16 cellular contexts compared by ENCODE assay signal in the genomic region with DNA sequence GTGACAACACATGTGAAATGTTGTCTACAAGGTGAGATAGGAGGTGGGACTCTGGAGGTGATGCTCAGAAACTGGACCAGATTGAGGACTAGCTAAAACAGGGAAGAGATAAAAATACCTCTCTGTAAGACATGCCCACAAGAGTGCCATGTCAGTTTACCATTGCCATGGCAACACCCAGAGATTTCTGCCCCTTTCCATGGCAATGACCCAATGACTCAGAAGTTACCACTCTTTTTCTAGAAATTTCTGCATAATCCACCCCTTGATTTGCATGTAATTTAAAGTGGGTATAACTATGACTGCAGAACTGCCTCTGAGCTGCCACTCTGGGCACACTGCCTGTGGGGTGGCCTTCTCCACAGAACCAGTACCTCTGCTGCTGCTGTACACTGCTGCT. TPM values are rescaled to one million over a fixed set of nuclear protein-coding genes. Genes with fewer than 3 reads are reported as not detected.
DNase-seq lines count a peak whose midpoint lies in the region; ATAC-seq, FAIRE-seq and TF ChIP-seq lines count a peak whose summit lies in the region.
"Had no signal": no experiment of that assay in that cellular context is flagged by ENCODE, and none has a peak within 500 bp of the region (broad histone marks: within the 10 kb centered on the region; RNA-seq: fewer than 3 reads in every experiment).

No MANE protein-coding gene starts in this region.

- no peak for ATAC-seq in CD8-positive, alpha-beta T cell
- peak; percentile 18 for ATAC-seq in activated B cell treated with CpG ODN at 0.5 μM for 24 hours (ENCODE audit: low read depth)
- ATAC-seq: heart left ventricle, sciatic nerve had no signal

- no peak overlapping the region for H3K4me3 ChIP-seq in CD8-positive, alpha-beta T cell (ENCODE audit: low read depth, low read length)
- H3K4me3 ChIP-seq in mesenchymal stem cell (ENCODE audit: insufficient read depth in 1 of 2, low read depth in 1 of 2, low read length in 2 of 2), result no peak overlapping the region
- H3K4me3 ChIP-seq in adrenal gland, result no peak overlapping the region
- H3K4me3 ChIP-seq: cardiac muscle cell, heart left ventricle, thoracic aorta had no signal

- no peaks in the 10 kb centered on the region for H3K27me3 Mint-ChIP-seq in CD8-positive, alpha-beta T cell (ENCODE audit: low read depth)
- H3K27me3 Mint-ChIP-seq in activated B cell treated with CpG ODN at 0.5 μM for 24 hours, result no peaks in the 10 kb centered on the region

- no peak overlapping the region for H2BK5ac ChIP-seq in mesenchymal stem cell (ENCODE audit: low read depth, low read length, poor library complexity, severe bottlenecking)

- intact Hi-C loops in CD8-positive, alpha-beta T cell (cut with DNase I, micrococcal nuclease), result loop anchor here in 1 of 2 experiments (2.0 kb wide), 1 partner anchor 14 kb away; no protein-coding TSS in a partner anchor
- intact Hi-C loops in activated B cell treated with CpG ODN at 0.5 μM for 24 hours (cut with micrococcal nuclease) (loop anchor here (2.0 to 10.0 kb wide), 3 partner anchors 568 to 1382 kb away; partner anchors contain the start of genes KLF9 and ZFAND5), adrenal gland (cut with DNase I) (no loop called here)

- H3K14ac ChIP-seq in mesenchymal stem cell (ENCODE audit: low read length in 2 of 2), result no peak overlapping the region

- H3K4me3 Mint-ChIP-seq in CD8-positive, alpha-beta T cell, result peak overlapping the region; percentile 11
- H3K4me3 Mint-ChIP-seq in activated B cell treated with CpG ODN at 0.5 μM for 24 hours, result peak overlapping the region; percentile 42
- H3K4me3 Mint-ChIP-seq: neural crest cell had no signal

- POLR2A ChIA-PET in CD8-positive, alpha-beta T cell (lab: Charles Lee), result interaction anchor here (1.0 to 4.3 kb wide), 4 partner anchors 11 to 106 kb away, joined by 3 to 58 read pairs (median 19); partner anchors contain the start of gene CEMIP2
- POLR2A ChIA-PET in activated B cell treated with CpG ODN at 0.5 μM for 24 hours (lab: Charles Lee), result interaction anchor here (0.6 to 8.1 kb wide), 5 partner anchors 11 to 569 kb away, joined by 3 to 72 read pairs (median 11); partner anchors contain the start of genes ABHD17B, C9orf85, CEMIP2 and ZFAND5

- peak overlapping the region; percentile 0 for H3K27ac ChIP-seq in CD8-positive, alpha-beta T cell (ENCODE audit: low read depth, low read length)
- peak overlapping the region; percentile 37 for H3K27ac ChIP-seq in mesenchymal stem cell (ENCODE audit: low read length, poor library complexity, severe bottlenecking)
- no peak overlapping the region for H3K27ac ChIP-seq in adrenal gland
- H3K27ac ChIP-seq: cardiac muscle cell, thoracic aorta had no signal

- H3K27me3 ChIP-seq in CD8-positive, alpha-beta T cell (ENCODE audit: insufficient read depth, low read length), result no peaks in the 10 kb centered on the region
- H3K27me3 ChIP-seq in mesenchymal stem cell (ENCODE audit: control insufficient read depth in 1 of 2, insufficient read depth in 1 of 2, low read length in 2 of 2) (no peaks in the 10 kb centered on the region), adrenal gland (no peaks in the 10 kb centered on the region)
- H3K27me3 ChIP-seq: cardiac muscle cell, heart left ventricle had no signal

- no peak overlapping the region for H3K4ac ChIP-seq in mesenchymal stem cell (ENCODE audit: low read depth in 1 of 2, low read length in 2 of 2)

- H3K36me3 ChIP-seq in CD8-positive, alpha-beta T cell (ENCODE audit: insufficient read depth, low read length), result no peaks in the 10 kb centered on the region
- H3K36me3 ChIP-seq in mesenchymal stem cell (ENCODE audit: control insufficient read depth in 1 of 2, insufficient read depth in 2 of 2, low read depth in 1 of 2, low read length in 2 of 2) (no peaks in the 10 kb centered on the region), adrenal gland (replicated peaks in 1 of 2) (no peaks in the 10 kb centered on the region)
- H3K36me3 ChIP-seq: cardiac muscle cell, heart left ventricle, thoracic aorta had no signal

- FAIRE-seq in GM18507 (lab: Jason Lieb, UNC), result peak; percentile 77

- no peak overlapping the region for H3K4me2 ChIP-seq in mesenchymal stem cell (ENCODE audit: low read length, poor library complexity, severe bottlenecking)

- no peak overlapping the region for H2BK120ac ChIP-seq in mesenchymal stem cell (ENCODE audit: low read depth, low read length)

- peaks cover 65% of the 10 kb centered on the region for H3K4me1 Mint-ChIP-seq in CD8-positive, alpha-beta T cell (ENCODE audit: low read depth)
- H3K4me1 Mint-ChIP-seq in activated B cell treated with CpG ODN at 0.5 μM for 24 hours, result peaks cover 75% of the 10 kb centered on the region

- H2BK15ac ChIP-seq in mesenchymal stem cell (ENCODE audit: low read depth, poor library complexity, severe bottlenecking), result no peak overlapping the region

- H4K91ac ChIP-seq in mesenchymal stem cell (ENCODE audit: low read length), result no peak overlapping the region

- no peak overlapping the region for H2BK12ac ChIP-seq in mesenchymal stem cell (ENCODE audit: low read length in 2 of 2)

- peak overlapping the region; percentile 57 for H2AK5ac ChIP-seq in mesenchymal stem cell (ENCODE audit: low read length, severe bottlenecking)

- H3K4me1 ChIP-seq in CD8-positive, alpha-beta T cell (ENCODE audit: insufficient read depth, low read length), result peaks cover 58% of the 10 kb centered on the region
- H3K4me1 ChIP-seq in mesenchymal stem cell (ENCODE audit: control insufficient read depth, insufficient read depth, low read depth, low read length) (peaks cover 15% of the 10 kb centered on the region), adrenal gland (replicated peaks in 1 of 2) (no peaks in the 10 kb centered on the region)

- TF ChIP-seq POLR2A in adrenal gland (IDR thresholded peaks at IDR 0.05), result no peak

- H3K9me3 Mint-ChIP-seq in CD8-positive, alpha-beta T cell, result no peaks in the 10 kb centered on the region
- H3K9me3 Mint-ChIP-seq in activated B cell treated with CpG ODN at 0.5 μM for 24 hours, result no peaks in the 10 kb centered on the region

- peak overlapping the region; percentile 93 for H3K27ac Mint-ChIP-seq in CD8-positive, alpha-beta T cell
- peak overlapping the region; percentile 87 for H3K27ac Mint-ChIP-seq in activated B cell treated with CpG ODN at 0.5 μM for 24 hours

- no peaks in the 10 kb centered on the region for H3K36me3 Mint-ChIP-seq in CD8-positive, alpha-beta T cell
- H3K36me3 Mint-ChIP-seq in activated B cell treated with CpG ODN at 0.5 μM for 24 hours (ENCODE audit: low read depth), result no peaks in the 10 kb centered on the region

- H3K9me3 ChIP-seq in CD8-positive, alpha-beta T cell (ENCODE audit: low read length), result no peaks in the 10 kb centered on the region
- H3K9me3 ChIP-seq in mesenchymal stem cell (ENCODE audit: control insufficient read depth, low read length) (no peaks in the 10 kb centered on the region), adrenal gland (replicated peaks in 1 of 3) (no peaks in the 10 kb centered on the region)
- H3K9me3 ChIP-seq: Caco-2, heart left ventricle, thoracic aorta had no signal

- DNase-seq in CD8-positive, alpha-beta T cell, result peak in 1 of 7 experiments; percentile 46
- DNase-seq in GM18507 (ENCODE audit: extremely low spot score, insufficient read length, low read depth) (no peak), activated B cell treated with CpG ODN at 0.5 μM for 24 hours (no peak), mesenchymal stem cell (no peak), adrenal gland (no peak), NCI-H2227 (lab: John Stamatoyannopoulos, UW; ENCODE audit: unreplicated experiment) (no peak), epidermal melanocyte (ENCODE audit: insufficient read length, low spot score) (no peak)
- DNase-seq: Caco-2, heart left ventricle, IMR-90, NCI-H1417 treated with DMSO at 0.1 percent for 48 hours, NCI-H510A had no signal

- TF ChIP-seq CTCF in CD8-positive, alpha-beta T cell (IDR thresholded peaks at IDR 0.05), result no peak
- TF ChIP-seq CTCF in activated B cell treated with CpG ODN at 0.5 μM for 24 hours (IDR thresholded peaks at IDR 0.05), result no peak
- no peak for TF ChIP-seq CTCF in adrenal gland (IDR thresholded peaks at IDR 0.05)

- H3K18ac ChIP-seq in mesenchymal stem cell (ENCODE audit: low read depth in 1 of 2, low read length in 2 of 2), result no peak overlapping the region

- no peak overlapping the region for H3K9ac ChIP-seq in mesenchymal stem cell (ENCODE audit: low read length)

- H2AFZ ChIP-seq in mesenchymal stem cell (ENCODE audit: low read depth, low read length), result no peak overlapping the region

- no peak overlapping the region for H4K8ac ChIP-seq in mesenchymal stem cell (ENCODE audit: low read length)

- CTCF ChIA-PET in CD8-positive, alpha-beta T cell (lab: Charles Lee), result interaction anchor here (0.6 to 8.5 kb wide), 8 partner anchors 8 to 228 kb away, joined by 3 to 71 read pairs (median 10); partner anchors contain the start of gene CEMIP2
- CTCF ChIA-PET in activated B cell treated with CpG ODN at 0.5 μM for 24 hours (lab: Charles Lee), result interaction anchor here (3.8 to 4.9 kb wide), 2 partner anchors 11 to 22 kb away, joined by 19 to 27 read pairs; no protein-coding TSS in a partner anchor

- no peak overlapping the region for H3K23ac ChIP-seq in mesenchymal stem cell (ENCODE audit: low read length in 2 of 2)

- no peaks in the 10 kb centered on the region for H3K79me1 ChIP-seq in mesenchymal stem cell (replicated peaks; ENCODE audit: low read length, poor library complexity, severe bottlenecking)

RNA-seq across cellular contexts. Expression of gene CEMIP2, which starts 28.1 kb away (rescaled TPM):
- total RNA-seq in CD8-positive, alpha-beta T cell, result 100 to 1,000 TPM; 286 to 313 TPM
- total RNA-seq in activated B cell treated with CpG ODN at 0.5 μM for 24 hours (21.3 and 25.5 TPM in 2 replicates), adrenal gland (10 to 100 TPM; 16.2 to 84.6 (median 36.8) TPM)
- polyA plus RNA-seq in mesenchymal stem cell (2013, experiment 1 of 2), result 41.7 TPM
- 41.7 TPM for polyA plus RNA-seq in mesenchymal stem cell (2013, experiment 2 of 2)
- polyA plus RNA-seq in adrenal gland, result 10 to 100 TPM in 1 of 3 donors, 1 to 10 TPM in 2; 6.8 to 14.6 (median 7.4) TPM

Comparison
In these comparisons a context has a peak if more than half of its experiments do, and no peak if none do; other contexts are left out.
1. H3K27ac ChIP-seq: peak in CD8-positive, alpha-beta T cell (single experiment) and mesenchymal stem cell (single experiment); none in adrenal gland (0 of 5).